23 cellular contexts compared by ENCODE assay signal in genomic region chr11:46256540-46257001, GRCh38.
"Had no signal": no experiment of that assay in that cellular context is flagged by ENCODE, and none has a peak within 500 bp of the region (broad histone marks: within the 10 kb centered on the region; RNA-seq: fewer than 3 reads in every experiment).

No MANE protein-coding gene starts in this region.

- H3K36me3 Mint-ChIP-seq: naive B cell; stimulated activated memory B cell treated with anti-CD40 and anti-IgM and Interleukin-4, amounts not matched to agents 10 μg/mL and 1 μg/mL and 100 μg/mL, for 72 hours had no signal

- H3K36me3 ChIP-seq: esophagus muscularis mucosa, gastrocnemius medialis, heart right ventricle, pancreas, spleen, tibial artery, upper lobe of left lung, uterus had no signal

- H3K27me3 ChIP-seq: dorsolateral prefrontal cortex, esophagus muscularis mucosa, gastrocnemius medialis, heart right ventricle, pancreas, spleen, tibial artery, upper lobe of left lung, uterus had no signal

- H3K4me3 ChIP-seq: dorsolateral prefrontal cortex, esophagus muscularis mucosa, gastrocnemius medialis, heart right ventricle, pancreas, spleen, tibial artery, upper lobe of left lung, uterus had no signal

- H3K4me1 ChIP-seq: esophagus muscularis mucosa, gastrocnemius medialis, spleen, tibial artery, upper lobe of left lung, uterus had no signal

- H3K4me3 Mint-ChIP-seq: naive B cell; nephron; stimulated activated memory B cell treated with anti-CD40 and anti-IgM and Interleukin-4, amounts not matched to agents 10 μg/mL and 1 μg/mL and 100 μg/mL, for 72 hours; stimulated activated naive CD8-positive, alpha-beta T cell treated with anti-CD3 and anti-CD28 coated beads, Interleukin-15, Interleukin-2, amounts not matched to agents 100 ng/mL and 50 ng/mL, for 24 hours had no signal

- H3K9me3 ChIP-seq: esophagus muscularis mucosa, gastrocnemius medialis, heart right ventricle, pancreas, spleen, tibial artery, upper lobe of left lung, uterus had no signal

- H3K27ac Mint-ChIP-seq: naive B cell; nephron; progenitor cell of endocrine pancreas; stimulated activated memory B cell treated with anti-CD40 and anti-IgM and Interleukin-4, amounts not matched to agents 10 μg/mL and 1 μg/mL and 100 μg/mL, for 72 hours; stimulated activated naive CD8-positive, alpha-beta T cell treated with anti-CD3 and anti-CD28 coated beads, Interleukin-15, Interleukin-2, amounts not matched to agents 100 ng/mL and 50 ng/mL, for 24 hours had no signal

- ATAC-seq: gastrocnemius medialis; heart right ventricle; pancreas; right cardiac atrium; stimulated activated memory B cell treated with anti-CD40 and anti-IgM and Interleukin-4, amounts not matched to agents 10 μg/mL and 1 μg/mL and 100 μg/mL, for 72 hours had no signal

- DNase-seq: effector CD8-positive, alpha-beta T cell; gastrocnemius medialis; heart right ventricle; hypothalamus; kidney glomerular epithelial cell; mesendoderm; naive B cell; occipital lobe; pancreas; right cardiac atrium; spleen; stimulated activated CD4-positive, alpha-beta T cell treated with anti-CD3 and anti-CD28 coated beads, Interleukin-15, amount 100 ng/mL, for 24 hours; stimulated activated CD4-positive, alpha-beta T cell treated with anti-CD3 and anti-CD28 coated beads, Interleukin-1b, Interleukin-23, amount 100 ng/mL, for 48 hours; stimulated activated CD4-positive, alpha-beta T cell treated with anti-CD3 and anti-CD28 coated beads, Interleukin-4, amount 100 ng/mL, for 24 hours; tibial artery; upper lobe of left lung; uterus had no signal

- H3K27ac ChIP-seq: dorsolateral prefrontal cortex, esophagus muscularis mucosa, gastrocnemius medialis, heart right ventricle, pancreas, spleen, tibial artery, upper lobe of left lung, uterus had no signal

- H3K27me3 Mint-ChIP-seq: progenitor cell of endocrine pancreas; stimulated activated naive CD8-positive, alpha-beta T cell treated with anti-CD3 and anti-CD28 coated beads, Interleukin-15, Interleukin-2, amounts not matched to agents 100 ng/mL and 50 ng/mL, for 24 hours had no signal

- H3K9me3 Mint-ChIP-seq: naive B cell; nephron; stimulated activated memory B cell treated with anti-CD40 and anti-IgM and Interleukin-4, amounts not matched to agents 10 μg/mL and 1 μg/mL and 100 μg/mL, for 72 hours; stimulated activated naive CD8-positive, alpha-beta T cell treated with anti-CD3 and anti-CD28 coated beads, Interleukin-15, Interleukin-2, amounts not matched to agents 100 ng/mL and 50 ng/mL, for 24 hours had no signal

- H3K4me1 Mint-ChIP-seq: naive B cell; nephron; stimulated activated memory B cell treated with anti-CD40 and anti-IgM and Interleukin-4, amounts not matched to agents 10 μg/mL and 1 μg/mL and 100 μg/mL, for 72 hours had no signal
